10 cellular contexts compared by ENCODE assay signal in genomic region chr3:64223809-64224570, GRCh38. TPM values are rescaled to one million over a fixed set of nuclear protein-coding genes. Genes with fewer than 3 reads are reported as not detected.
DNase-seq lines count a peak whose midpoint lies in the region; ATAC-seq and TF ChIP-seq lines count a peak whose summit lies in the region.
"Had no signal": no experiment of that assay in that cellular context is flagged by ENCODE, and none has a peak within 500 bp of the region (broad histone marks: within the 10 kb centered on the region; RNA-seq: fewer than 3 reads in every experiment).

No MANE protein-coding gene starts in this region.

- H3K4me1 ChIP-seq in right atrium auricular region: peaks cover 0 to 72% of the 10 kb centered on the region in 2 donors

- no peak for DNase-seq in GM12864 (ENCODE audit: low read depth)
- DNase-seq in WERI-Rb-1: peak; percentile 39
- DNase-seq in right atrium auricular region (ENCODE audit: low spot score): no peak
- DNase-seq in skeletal muscle cell (ENCODE audit: low read depth): no peak
- no peak for DNase-seq in ureter (ENCODE audit: low spot score)
- no peak for DNase-seq in DMS53 treated with DMSO at 0.1 percent for 48 hours (lab: John Stamatoyannopoulos, UW; ENCODE audit: unreplicated experiment)

- H3K36me3 ChIP-seq in WERI-Rb-1 (peaks cover 2% of the 10 kb centered on the region), right atrium auricular region (no peaks in the 10 kb centered on the region)
- H3K36me3 ChIP-seq: neutrophil had no signal

- TF ChIP-seq CTCF in GM12864 (IDR thresholded peaks at IDR 0.05; ENCODE audit: low read depth, low read length, missing control alignments): no peak
- TF ChIP-seq CTCF in WERI-Rb-1 (IDR thresholded peaks at IDR 0.05; ENCODE audit: low read depth, low read length): no peak
- peak in 1 of 2 donors; percentile 36 for TF ChIP-seq CTCF in right atrium auricular region (IDR thresholded peaks at IDR 0.05)

- H3K4me3 ChIP-seq in GM12864 (ENCODE audit: low read depth, low read length): peak overlapping the region; percentile 56; the same call in 1 of the 2 replicates
- H3K4me3 ChIP-seq in WERI-Rb-1 (ENCODE audit: low read depth, low read length): peak overlapping the region; percentile 52
- H3K4me3 ChIP-seq in right atrium auricular region: peak overlapping the region; percentile 17 to 43
- peak overlapping the region; percentile 43 for H3K4me3 ChIP-seq in skeletal muscle cell (ENCODE audit: low read depth, low read length)

- H3K9me3 ChIP-seq in WERI-Rb-1 (ENCODE audit: severe bottlenecking) (no peaks in the 10 kb centered on the region), right atrium auricular region (no peaks in the 10 kb centered on the region)
- H3K9me3 ChIP-seq: neutrophil had no signal

- H3K27me3 ChIP-seq in WERI-Rb-1 (ENCODE audit: insufficient read depth, low read depth, severe bottlenecking) (no peaks in the 10 kb centered on the region), right atrium auricular region (no peaks in the 10 kb centered on the region)

- ATAC-seq in GM18873 (IDR thresholded peaks at IDR 0.05; ENCODE audit: low FRiP score, unreplicated experiment) (no peak), HG02610 (IDR thresholded peaks at IDR 0.05; ENCODE audit: unreplicated experiment) (no peak)
- ATAC-seq: activated naive CD4-positive, alpha-beta T cell treated with anti-CD3 and anti-CD28 coated beads, Interleukin-2, amount 50 U/mL, for 72 hours had no signal

- peak overlapping the region; percentile 74 for H3K27ac ChIP-seq in WERI-Rb-1
- H3K27ac ChIP-seq in right atrium auricular region: peak overlapping the region; percentile 79 to 84
- H3K27ac ChIP-seq: neutrophil had no signal

RNA-seq across cellular contexts. Expression of gene PRICKLE2, which starts 1.3 kb away (rescaled TPM):
- total RNA-seq in right atrium auricular region (10 to 100 TPM; 18.4 to 22.2 TPM), ureter (43.7 TPM)
- total RNA-seq: activated naive CD4-positive, alpha-beta T cell treated with anti-CD3 and anti-CD28 coated beads, Interleukin-2, amount 50 U/mL, for 72 hours had no signal
